ENCODE assay signal across 8 cellular contexts in genomic region chr10:3068201-3068967, GRCh38.
DNase-seq lines count a peak whose midpoint lies in the region; ATAC-seq, FAIRE-seq and TF ChIP-seq lines count a peak whose summit lies in the region.

No MANE protein-coding gene starts in this region.

- H3K4me2 ChIP-seq in Loucy (ENCODE audit: low read depth, low read length, poor library complexity, severe bottlenecking) = peak overlapping the region; percentile 93

- H3K79me2 ChIP-seq in Loucy (ENCODE audit: insufficient read depth, low read length) = peaks cover 60% of the 10 kb centered on the region

- peaks cover 32% of the 10 kb centered on the region for H3K4me1 Mint-ChIP-seq in central memory CD8-positive, alpha-beta T cell

- 0 out of 2 replicates have a peak, but pooled peaks have one; percentile 12 for TF ChIP-seq CTCF in Loucy (conservative IDR thresholded peaks at IDR 0.05; ENCODE audit: low read length)

- no peak for FAIRE-seq in HTR-8/SVneo (lab: Jason Lieb, UNC)

- no peaks in the 10 kb centered on the region for H3K9me2 ChIP-seq in Loucy (replicated peaks; ENCODE audit: low read depth, low read length)

- ATAC-seq in GM21786 (IDR thresholded peaks at IDR 0.05; ENCODE audit: unreplicated experiment) = peak; percentile 37
- ATAC-seq in central memory CD8-positive, alpha-beta T cell (replicated peaks; ENCODE audit: extremely low read depth, poor library complexity, severe bottlenecking) = peak; percentile 54

- H3K36me3 Mint-ChIP-seq in central memory CD8-positive, alpha-beta T cell (ENCODE audit: insufficient read depth) = peaks cover 8% of the 10 kb centered on the region

- peak overlapping the region; percentile 93 for H3K4me3 Mint-ChIP-seq in central memory CD8-positive, alpha-beta T cell

- H3F3A ChIP-seq in Loucy (ENCODE audit: low read depth) = no peaks in the 10 kb centered on the region; the same call in 1 of the 2 replicates

- peak overlapping the region; percentile 87 for H2AFZ ChIP-seq in Loucy (ENCODE audit: low read length)

- no peaks in the 10 kb centered on the region for H3K9me3 Mint-ChIP-seq in central memory CD8-positive, alpha-beta T cell

- H3K9me3 ChIP-seq in Loucy (ENCODE audit: insufficient read depth, low read depth, low read length) = no peaks in the 10 kb centered on the region

- peak overlapping the region; percentile 100 for H3K4me3 ChIP-seq in Loucy (ENCODE audit: low read length, poor library complexity, severe bottlenecking)

- H3K27ac ChIP-seq in layer of hippocampus (ENCODE audit: low read depth, low read length) = peak overlapping the region; percentile 68

- peak overlapping the region; percentile 100 for H3K9ac ChIP-seq in Loucy (ENCODE audit: low read depth, low read length, poor library complexity, severe bottlenecking)

- H3K4me1 ChIP-seq in Loucy (ENCODE audit: insufficient read depth, low read length, poor library complexity, severe bottlenecking) = peaks cover 41% of the 10 kb centered on the region

- H3K27me3 Mint-ChIP-seq in central memory CD8-positive, alpha-beta T cell = no peaks in the 10 kb centered on the region

- peaks cover 7% of the 10 kb centered on the region for H3K27me3 ChIP-seq in Loucy (ENCODE audit: insufficient read depth, low read length, poor library complexity, severe bottlenecking)
- peaks cover 4% of the 10 kb centered on the region for H3K27me3 ChIP-seq in layer of hippocampus (ENCODE audit: control insufficient read depth, insufficient read depth, low read length)

- H3K36me3 ChIP-seq in Loucy (ENCODE audit: insufficient read depth, low read length) = peaks cover 24% of the 10 kb centered on the region

- peaks cover 43% of the 10 kb centered on the region for H4K20me1 ChIP-seq in Loucy (ENCODE audit: insufficient read depth, low read length, poor library complexity, severe bottlenecking)

- peak; percentile 16 for DNase-seq in GF-D8 (lab: John Stamatoyannopoulos, UW)
- DNase-seq in activated CD4-positive, CD25-positive, alpha-beta regulatory T cell treated with anti-CD3 and anti-CD28 coated beads, Interleukin-2, amount 50 U/mL, for 16 hours (ENCODE audit: low read depth, low spot score) = peak; percentile 18
- peak in 1 of 2 donors; percentile 28 for DNase-seq in central memory CD8-positive, alpha-beta T cell (ENCODE audit: low spot score in 2 of 2)
- DNase-seq in stimulated activated CD4-positive, alpha-beta T cell treated with anti-CD3 and anti-CD28 coated beads, Interleukin-1b, Interleukin-23, amount 100 ng/mL, for 48 hours = peak; percentile 76
- DNase-seq in HTR-8/SVneo (ENCODE audit: insufficient read length, low spot score) = no peak

- H3K27ac Mint-ChIP-seq in central memory CD8-positive, alpha-beta T cell (ENCODE audit: low read depth) = peak overlapping the region; percentile 73
